Comparison of ENCODE assay signal across 30 cellular contexts in the genomic region with DNA sequence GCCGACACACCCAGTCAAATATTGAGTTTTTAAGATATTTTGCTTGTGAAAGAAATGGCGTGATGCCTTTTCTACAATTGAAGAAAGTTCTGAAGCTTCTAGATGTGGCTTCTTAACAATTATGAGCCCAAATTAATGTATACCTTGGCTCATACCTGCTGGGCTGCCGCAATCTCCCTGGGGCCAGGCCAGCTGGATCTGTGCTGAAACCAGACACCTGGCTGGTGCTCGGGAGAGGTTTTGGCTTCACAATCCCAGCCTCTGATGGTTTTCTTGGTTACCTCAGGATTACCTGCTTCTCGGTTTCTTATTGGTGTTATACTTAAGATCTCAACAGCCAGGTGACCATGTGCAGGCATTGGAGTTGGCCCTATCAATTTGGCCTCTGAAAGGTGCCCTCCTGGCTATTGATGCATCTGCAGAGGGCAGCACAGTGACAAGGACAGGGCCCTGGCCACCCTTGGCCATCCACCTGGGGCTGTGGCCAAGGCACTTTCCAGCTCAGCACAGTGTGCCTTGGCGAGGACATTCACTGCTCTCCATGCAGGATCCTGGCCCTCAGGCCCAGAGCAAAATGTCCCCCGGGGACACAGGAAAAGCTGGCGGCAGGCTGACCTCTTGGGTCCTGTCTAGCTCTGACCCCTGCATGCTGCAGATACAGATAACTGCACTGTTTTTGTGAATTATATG.
"Had no signal": no experiment of that assay in that cellular context is flagged by ENCODE, and none has a peak within 500 bp of the region (broad histone marks: within the 10 kb centered on the region; RNA-seq: fewer than 3 reads in every experiment).

No MANE protein-coding gene starts in this region.

- H3K4me3 Mint-ChIP-seq: activated CD4-positive, alpha-beta memory T cell treated with anti-CD3 and anti-CD28 coated beads, Interleukin-2, amount 10 ng/mL, durations not matched to agents 7 days and 5 days; activated CD8-positive, alpha-beta memory T cell treated with anti-CD3 and anti-CD28 coated beads, Interleukin-2, amount 10 ng/mL, durations not matched to agents 7 days and 5 days; activated naive CD4-positive, alpha-beta T cell treated with anti-CD3 and anti-CD28 coated beads, Interleukin-2, amount 10 ng/mL, durations not matched to agents 7 days and 5 days; activated naive CD8-positive, alpha-beta T cell; activated naive CD8-positive, alpha-beta T cell treated with anti-CD3 and anti-CD28 coated beads, Interleukin-2, amount 50 U/mL, for 24 hours; central memory CD8-positive, alpha-beta T cell had no signal

- H3K27me3 Mint-ChIP-seq: activated CD4-positive, alpha-beta memory T cell treated with anti-CD3 and anti-CD28 coated beads, Interleukin-2, amount 10 ng/mL, durations not matched to agents 7 days and 5 days; activated CD8-positive, alpha-beta memory T cell treated with anti-CD3 and anti-CD28 coated beads, Interleukin-2, amount 10 ng/mL, durations not matched to agents 7 days and 5 days had no signal

- H3K36me3 Mint-ChIP-seq: activated CD8-positive, alpha-beta memory T cell treated with anti-CD3 and anti-CD28 coated beads, Interleukin-2, amount 10 ng/mL, durations not matched to agents 7 days and 5 days; activated naive CD4-positive, alpha-beta T cell treated with anti-CD3 and anti-CD28 coated beads, Interleukin-2, amount 10 ng/mL, durations not matched to agents 7 days and 5 days; activated naive CD8-positive, alpha-beta T cell had no signal

- H3K4me1 Mint-ChIP-seq: activated CD4-positive, alpha-beta memory T cell treated with anti-CD3 and anti-CD28 coated beads, Interleukin-2, amount 10 ng/mL, durations not matched to agents 7 days and 5 days; activated CD8-positive, alpha-beta memory T cell treated with anti-CD3 and anti-CD28 coated beads, Interleukin-2, amount 10 ng/mL, durations not matched to agents 7 days and 5 days; activated naive CD4-positive, alpha-beta T cell treated with anti-CD3 and anti-CD28 coated beads, Interleukin-2, amount 10 ng/mL, durations not matched to agents 7 days and 5 days; activated naive CD8-positive, alpha-beta T cell treated with anti-CD3 and anti-CD28 coated beads, Interleukin-2, amount 50 U/mL, for 24 hours; central memory CD8-positive, alpha-beta T cell had no signal

- DNase-seq: activated CD4-positive, alpha-beta memory T cell treated with anti-CD3 and anti-CD28 coated beads, Interleukin-2, amount 10 ng/mL, durations not matched to agents 7 days and 5 days; activated CD4-positive, alpha-beta T cell treated with anti-CD3 and anti-CD28 coated beads for 1 hour; activated CD4-positive, alpha-beta T cell treated with anti-CD3 and anti-CD28 coated beads for 48 hours; activated CD4-positive, CD25-positive, alpha-beta regulatory T cell; activated CD8-positive, alpha-beta memory T cell treated with anti-CD3 and anti-CD28 coated beads for 24 hours; activated CD8-positive, alpha-beta memory T cell treated with anti-CD3 and anti-CD28 coated beads, Interleukin-2, amount 10 ng/mL, durations not matched to agents 7 days and 5 days; activated CD8-positive, alpha-beta memory T cell treated with anti-CD3 and anti-CD28 coated beads, Interleukin-2, amount 50 U/mL, for 48 hours; activated effector memory CD4-positive, alpha-beta T cell treated with Interleukin-2 at 50 U/mL for 16 hours; activated naive CD4-positive, alpha-beta T cell treated with anti-CD3 and anti-CD28 coated beads, Interleukin-2, amount 10 ng/mL, durations not matched to agents 7 days and 5 days; activated naive CD8-positive, alpha-beta T cell treated with anti-CD3 and anti-CD28 coated beads, Interleukin-2, amount 50 U/mL, for 24 hours; activated T-cell treated with anti-CD3 and anti-CD28 coated beads, Interleukin-2, amount 50 U/mL, for 48 hours; NCI-H1092 treated with DMSO at 0.1 percent for 48 hours; NCI-H1417; NCI-H146; NCI-H187 treated with DMSO at 0.1 percent for 48 hours; NCI-H2081; NCI-H226; NCI-H446 treated with DMSO at 0.1 percent for 48 hours; NCI-H524; PC-9; SHP77; SJCRH30; T1000; WERI-Rb-1 had no signal

- H3K27ac Mint-ChIP-seq: activated CD4-positive, alpha-beta memory T cell treated with anti-CD3 and anti-CD28 coated beads, Interleukin-2, amount 10 ng/mL, durations not matched to agents 7 days and 5 days; activated CD8-positive, alpha-beta memory T cell treated with anti-CD3 and anti-CD28 coated beads, Interleukin-2, amount 10 ng/mL, durations not matched to agents 7 days and 5 days; activated naive CD4-positive, alpha-beta T cell treated with anti-CD3 and anti-CD28 coated beads, Interleukin-2, amount 10 ng/mL, durations not matched to agents 7 days and 5 days; activated naive CD8-positive, alpha-beta T cell; activated naive CD8-positive, alpha-beta T cell treated with anti-CD3 and anti-CD28 coated beads, Interleukin-2, amount 50 U/mL, for 24 hours had no signal

- H3K9me3 Mint-ChIP-seq: activated CD4-positive, alpha-beta memory T cell treated with anti-CD3 and anti-CD28 coated beads, Interleukin-2, amount 10 ng/mL, durations not matched to agents 7 days and 5 days; activated naive CD4-positive, alpha-beta T cell treated with anti-CD3 and anti-CD28 coated beads, Interleukin-2, amount 10 ng/mL, durations not matched to agents 7 days and 5 days; activated naive CD8-positive, alpha-beta T cell treated with anti-CD3 and anti-CD28 coated beads, Interleukin-2, amount 50 U/mL, for 24 hours; central memory CD8-positive, alpha-beta T cell had no signal

- ATAC-seq: activated CD8-positive, alpha-beta memory T cell treated with anti-CD3 and anti-CD28 coated beads, Interleukin-2, amount 10 ng/mL, durations not matched to agents 7 days and 5 days; activated naive CD8-positive, alpha-beta T cell treated with anti-CD3 and anti-CD28 coated beads, Interleukin-2, amount 50 U/mL, for 24 hours; K562 had no signal

- H3K27ac ChIP-seq: cardiac muscle cell, PC-9, RWPE1, SJCRH30, SK-N-MC, WERI-Rb-1 had no signal
